Comparison of ENCODE assay signal across 8 cellular contexts in the genomic region with DNA sequence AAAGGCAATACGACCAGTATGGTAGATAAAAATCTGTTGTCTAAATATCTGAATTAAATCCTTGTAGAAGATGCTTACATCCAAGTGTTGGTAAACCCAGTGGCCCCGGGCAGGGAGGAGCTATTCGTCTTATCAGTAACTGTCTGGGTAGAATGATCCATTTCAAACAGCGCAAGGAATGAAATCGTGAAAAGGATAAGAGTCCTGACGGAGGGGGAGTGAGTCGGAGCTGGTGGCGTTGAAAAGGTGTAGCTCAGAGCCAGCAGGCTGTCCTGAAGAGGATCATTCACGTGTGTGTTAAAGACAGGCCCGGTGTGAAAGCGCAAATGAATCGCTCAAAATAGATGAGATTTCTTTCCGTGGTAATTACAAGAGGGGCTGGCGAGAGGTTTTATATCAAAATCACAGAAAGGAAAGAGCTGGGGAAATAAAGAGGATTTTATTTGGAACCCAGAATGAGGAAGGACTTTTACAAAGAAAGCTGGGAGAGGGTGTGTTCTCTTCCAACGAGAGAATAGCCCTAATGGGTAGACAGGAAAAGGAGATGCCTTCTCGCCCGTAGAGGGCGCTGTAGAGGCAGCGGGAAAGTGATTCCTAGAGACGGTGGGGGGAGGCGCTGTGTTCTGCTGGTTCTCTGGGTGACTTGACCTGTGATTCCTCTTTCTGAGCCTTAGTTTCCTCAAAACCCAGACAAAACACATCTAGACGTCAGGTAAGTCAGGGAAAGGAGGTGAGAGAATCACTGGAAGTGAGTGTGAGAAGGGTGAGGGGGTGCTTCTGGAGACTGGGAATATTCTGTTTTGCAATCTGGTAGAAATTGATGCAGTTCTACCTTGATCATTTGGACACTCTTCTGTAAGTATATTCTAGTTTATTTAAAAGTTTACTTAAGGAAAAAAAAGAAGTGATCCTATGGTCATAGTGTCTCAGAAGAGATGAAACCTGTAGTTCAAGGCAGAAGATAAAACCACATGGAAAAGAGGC. TPM values are rescaled to one million over a fixed set of nuclear protein-coding genes. Genes with fewer than 3 reads are reported as not detected.
DNase-seq lines count a peak whose midpoint lies in the region; ATAC-seq and TF ChIP-seq lines count a peak whose summit lies in the region.

No MANE protein-coding gene starts in this region.

- no peak overlapping the region for H3K9ac ChIP-seq in HUES48 (ENCODE audit: low read depth, low read length)

- TF ChIP-seq CTCF in adrenal gland (IDR thresholded peaks at IDR 0.05) (peak in 4 of 6 experiments; percentile 8 to 45 (median 36)), nephron (IDR thresholded peaks at IDR 0.05; ENCODE audit: unreplicated experiment in 3 of 3) (peak in 2 of 3 experiments; percentile 17 to 42)

- H3K27me3 ChIP-seq in HUES48 (ENCODE audit: control insufficient read depth, insufficient read depth, low read length) (no peaks in the 10 kb centered on the region), adrenal gland (peaks cover 5% of the 10 kb centered on the region)

- intact Hi-C loops in adrenal gland (cut with DNase I): no loop called here
- intact Hi-C loops in activated T-helper 2 cell treated with anti-CD3 and anti-CD28 coated beads, Interferon-gamma antibody, Interleukin-2, Interleukin-4, amounts not matched to agents 10 μg/mL and 5 μg/mL and 100 μg/mL, durations not matched to agents 14 hours and 24 hours and 36 hours (cut with micrococcal nuclease): no loop called here

- H3K4me1 Mint-ChIP-seq in nephron (no peaks in the 10 kb centered on the region), T-cell (no peaks in the 10 kb centered on the region)
- no peaks in the 10 kb centered on the region for H3K4me1 Mint-ChIP-seq in activated T-helper 2 cell treated with anti-CD3 and anti-CD28 coated beads, Interferon-gamma antibody, Interleukin-2, Interleukin-4, amounts not matched to agents 10 μg/mL and 5 μg/mL and 100 μg/mL, durations not matched to agents 14 hours and 24 hours and 36 hours (ENCODE audit: low read depth)

- H3K27me3 Mint-ChIP-seq in nephron (ENCODE audit: low read depth): peaks cover 26% of the 10 kb centered on the region
- peaks cover 6 to 25% of the 10 kb centered on the region in 2 donors for H3K27me3 Mint-ChIP-seq in T-cell
- no peaks in the 10 kb centered on the region for H3K27me3 Mint-ChIP-seq in activated T-helper 2 cell treated with anti-CD3 and anti-CD28 coated beads, Interferon-gamma antibody, Interleukin-2, Interleukin-4, amounts not matched to agents 10 μg/mL and 5 μg/mL and 100 μg/mL, durations not matched to agents 14 hours and 24 hours and 36 hours (ENCODE audit: low read depth)

- H3K27ac Mint-ChIP-seq in nephron (no peak overlapping the region), T-cell (no peak overlapping the region)
- no peak overlapping the region for H3K27ac Mint-ChIP-seq in activated T-helper 2 cell treated with anti-CD3 and anti-CD28 coated beads, Interferon-gamma antibody, Interleukin-2, Interleukin-4, amounts not matched to agents 10 μg/mL and 5 μg/mL and 100 μg/mL, durations not matched to agents 14 hours and 24 hours and 36 hours

- DNase-seq in NCI-H2227 (lab: John Stamatoyannopoulos, UW; ENCODE audit: unreplicated experiment) (peak; percentile 33), NCI-H2227 treated with DMSO at 0.1 percent for 48 hours (lab: John Stamatoyannopoulos, UW) (no peak), adrenal gland (peak in 6 of 7 donors; percentile 18 to 84 (median 30)), NCI-H1436 treated with DMSO at 0.1 percent for 48 hours (lab: John Stamatoyannopoulos, UW) (no peak), T-cell (no peak)
- no peak for DNase-seq in activated T-helper 2 cell treated with anti-CD3 and anti-CD28 coated beads, Interferon-gamma antibody, Interleukin-2, Interleukin-4, amounts not matched to agents 10 μg/mL and 5 μg/mL and 100 μg/mL, durations not matched to agents 14 hours and 24 hours and 36 hours (ENCODE audit: low spot score)

- no peaks in the 10 kb centered on the region for H3K36me3 ChIP-seq in HUES48 (ENCODE audit: control insufficient read depth, insufficient read depth, low read length)
- H3K36me3 ChIP-seq in adrenal gland (replicated peaks in 1 of 2): no peaks in the 10 kb centered on the region

- WGBS in adrenal gland, 4 donors: 11 to 15% (median 13%) methylated on average over 22 of the region's 22 CpGs

- no peak for TF ChIP-seq POLR2A in adrenal gland (IDR thresholded peaks at IDR 0.05)

- H3K9me3 Mint-ChIP-seq in nephron (no peaks in the 10 kb centered on the region), T-cell (peaks cover 9 to 14% (median 12%) of the 10 kb centered on the region in 3 donors)
- no peaks in the 10 kb centered on the region for H3K9me3 Mint-ChIP-seq in activated T-helper 2 cell treated with anti-CD3 and anti-CD28 coated beads, Interferon-gamma antibody, Interleukin-2, Interleukin-4, amounts not matched to agents 10 μg/mL and 5 μg/mL and 100 μg/mL, durations not matched to agents 14 hours and 24 hours and 36 hours

- H3K27ac ChIP-seq in HUES48 (ENCODE audit: low read depth, low read length) (no peak overlapping the region), adrenal gland (no peak overlapping the region)

- POLR2A ChIA-PET in T-cell (lab: Charles Lee): no interaction called here

- peak overlapping the region; percentile 24; the same call in 1 of the 2 replicates for H3K4me3 ChIP-seq in HUES48 (ENCODE audit: low read depth, low read length)
- no peak overlapping the region for H3K4me3 ChIP-seq in adrenal gland

- CTCF ChIA-PET in T-cell (lab: Charles Lee): no interaction called here

- H3K9me3 ChIP-seq in HUES48 (ENCODE audit: control insufficient read depth, insufficient read depth, low read length) (no peaks in the 10 kb centered on the region), adrenal gland (replicated peaks in 1 of 3) (no peaks in the 10 kb centered on the region)

- H3K4me1 ChIP-seq in HUES48 (ENCODE audit: control insufficient read depth, insufficient read depth, low read length) (peaks cover 31% of the 10 kb centered on the region), adrenal gland (replicated peaks in 1 of 2) (no peaks in the 10 kb centered on the region)

- no peak overlapping the region for H3K4me3 Mint-ChIP-seq in nephron
- H3K4me3 Mint-ChIP-seq in T-cell: no peak overlapping the region
- no peak overlapping the region for H3K4me3 Mint-ChIP-seq in activated T-helper 2 cell treated with anti-CD3 and anti-CD28 coated beads, Interferon-gamma antibody, Interleukin-2, Interleukin-4, amounts not matched to agents 10 μg/mL and 5 μg/mL and 100 μg/mL, durations not matched to agents 14 hours and 24 hours and 36 hours (ENCODE audit: low read depth)

- H3K36me3 Mint-ChIP-seq in nephron (ENCODE audit: low read depth) (no peaks in the 10 kb centered on the region), T-cell (no peaks in the 10 kb centered on the region)
- H3K36me3 Mint-ChIP-seq in activated T-helper 2 cell treated with anti-CD3 and anti-CD28 coated beads, Interferon-gamma antibody, Interleukin-2, Interleukin-4, amounts not matched to agents 10 μg/mL and 5 μg/mL and 100 μg/mL, durations not matched to agents 14 hours and 24 hours and 36 hours (ENCODE audit: low read depth): no peaks in the 10 kb centered on the region

- no peak for ATAC-seq in T-cell (replicated peaks in 1 of 4)

RNA-seq across cellular contexts. Expression of gene SRRM4, which starts 39.3 kb away (rescaled TPM):
- 1 to 10 TPM in 1 of 8 donors, under 1 TPM in 4, not detected in 3; 0.11 to 4.3 (median 0.55) TPM for total RNA-seq in adrenal gland
- 1 to 10 TPM in 2 of 3 donors, under 1 TPM in 1; 0.67 to 2.2 (median 1.1) TPM for polyA plus RNA-seq in adrenal gland
- total RNA-seq in T-cell: not detected
- total RNA-seq in activated T-helper 2 cell treated with anti-CD3 and anti-CD28 coated beads, Interferon-gamma antibody, Interleukin-2, Interleukin-4, amounts not matched to agents 10 μg/mL and 5 μg/mL and 100 μg/mL, durations not matched to agents 14 hours and 24 hours and 36 hours: not detected in 2 replicates

Comparison
In these comparisons a context has a peak if more than half of its experiments do, and no peak if none do; other contexts are left out.
1. DNase-seq: peak in NCI-H2227 (single experiment) and adrenal gland (6 of 7); none in NCI-H2227 treated with DMSO at 0.1 percent for 48 hours (single experiment), NCI-H1436 treated with DMSO at 0.1 percent for 48 hours (single experiment), T-cell (0 of 34) and activated T-helper 2 cell treated with anti-CD3 and anti-CD28 coated beads, Interferon-gamma antibody, Interleukin-2, Interleukin-4, amounts not matched to agents 10 μg/mL and 5 μg/mL and 100 μg/mL, durations not matched to agents 14 hours and 24 hours and 36 hours (single experiment).